In genomic region chr1:66364578-66365391, GRCh38 we compare ENCODE assay signal across 10 cellular contexts.
A peak's percentile ranks its signal among the peaks of the same experiment; 100 is the strongest.
DNase-seq lines count a peak whose midpoint lies in the region; ATAC-seq, FAIRE-seq and TF ChIP-seq lines count a peak whose summit lies in the region.
"Had no signal": no experiment of that assay in that cellular context is flagged by ENCODE, and none has a peak within 500 bp of the region (broad histone marks: within the 10 kb centered on the region; RNA-seq: fewer than 3 reads in every experiment).

No MANE protein-coding gene starts in this region.

- 55 to 88% (median 79%) methylated on average over 2 of the region's 2 CpGs for WGBS in small intestine, 3 donors

- H3K4me3 Mint-ChIP-seq in activated naive CD8-positive, alpha-beta T cell = peak overlapping the region; percentile 24
- H3K4me3 Mint-ChIP-seq: T-helper 1 cell treated with Interleukin-12 subunit alpha and Interleukin-12 subunit beta and Interleukin-4 antibody, amounts not matched to agents 30 μg/mL and 1 μg/mL, for 36 hours had no signal

- H3K9me3 Mint-ChIP-seq in activated naive CD8-positive, alpha-beta T cell (ENCODE audit: low read depth) = no peaks in the 10 kb centered on the region
- H3K9me3 Mint-ChIP-seq: T-helper 1 cell treated with Interleukin-12 subunit alpha and Interleukin-12 subunit beta and Interleukin-4 antibody, amounts not matched to agents 30 μg/mL and 1 μg/mL, for 36 hours had no signal

- H3K27me3 ChIP-seq in BJ (ENCODE audit: control insufficient read depth, insufficient read depth, low read length) = no peaks in the 10 kb centered on the region
- H3K27me3 ChIP-seq in effector memory CD4-positive, alpha-beta T cell (replicated peaks; ENCODE audit: control insufficient read depth, insufficient read depth, low read length, poor library complexity, severe bottlenecking) = no peaks in the 10 kb centered on the region
- no peaks in the 10 kb centered on the region for H3K27me3 ChIP-seq in small intestine (ENCODE audit: control insufficient read depth in 2 of 2, insufficient read depth in 2 of 2, low read length in 2 of 2)

- H3K4me3 ChIP-seq in BJ (ENCODE audit: low read depth, low read length) = no peak overlapping the region
- H3K4me3 ChIP-seq in effector memory CD4-positive, alpha-beta T cell (ENCODE audit: insufficient read depth, low read depth, low read length, poor library complexity, severe bottlenecking) = no peak overlapping the region
- no peak overlapping the region for H3K4me3 ChIP-seq in small intestine (ENCODE audit: low read depth in 1 of 2, low read length in 2 of 2)
- H3K4me3 ChIP-seq: lung had no signal

- CTCF ChIA-PET in BJ (lab: Yijun Ruan, JAX) = interaction anchor here (0.6 to 4.1 kb wide), 4 partner anchors 32 to 122 kb away, joined by 3 to 21 read pairs (median 3); no protein-coding TSS in a partner anchor

- DNase-seq in BJ (ENCODE audit: low read depth) = peak; percentile 64
- no peak for DNase-seq in NCI-H2081 (lab: John Stamatoyannopoulos, UW)
- no peak for DNase-seq in effector memory CD4-positive, alpha-beta T cell
- no peak for DNase-seq in NCI-H146 treated with DMSO at 0.1 percent for 48 hours (lab: John Stamatoyannopoulos, UW; ENCODE audit: unreplicated experiment)
- no peak for DNase-seq in small intestine

- FAIRE-seq in small intestine (lab: Jason Lieb, UNC) = no peak

- peaks cover 77% of the 10 kb centered on the region for H3K4me1 Mint-ChIP-seq in activated naive CD8-positive, alpha-beta T cell (ENCODE audit: low read depth)

- H3K27ac ChIP-seq in effector memory CD4-positive, alpha-beta T cell (ENCODE audit: insufficient read depth, low read length, poor library complexity, severe bottlenecking) = no peak overlapping the region
- peak overlapping the region in 1 of 2 donors; percentile 32 for H3K27ac ChIP-seq in small intestine (ENCODE audit: low read depth in 1 of 2, low read length in 1 of 2)

- H3K27ac Mint-ChIP-seq in activated naive CD8-positive, alpha-beta T cell = peak overlapping the region; percentile 75
- H3K27ac Mint-ChIP-seq: T-helper 1 cell treated with Interleukin-12 subunit alpha and Interleukin-12 subunit beta and Interleukin-4 antibody, amounts not matched to agents 30 μg/mL and 1 μg/mL, for 36 hours had no signal

- no peak for TF ChIP-seq CTCF in BJ (IDR thresholded peaks at IDR 0.05; ENCODE audit: insufficient read depth, low read depth, low read length)

- H3K36me3 ChIP-seq in BJ (ENCODE audit: control insufficient read depth, insufficient read depth, low read length) (peaks cover 18% of the 10 kb centered on the region), small intestine (ENCODE audit: control insufficient read depth in 2 of 2, insufficient read depth in 2 of 2, low read length in 2 of 2) (peaks cover 0 to 7% of the 10 kb centered on the region in 2 donors)
- H3K36me3 ChIP-seq in effector memory CD4-positive, alpha-beta T cell (ENCODE audit: control insufficient read depth, insufficient read depth, low read length) = peaks cover 78% of the 10 kb centered on the region

- POLR2A ChIA-PET in BJ (lab: Charles Lee) = interaction anchor here (0.6 to 0.7 kb wide), 3 partner anchors 61 to 200 kb away, joined by 3 to 8 read pairs (median 3); no protein-coding TSS in a partner anchor

- ATAC-seq in GM19043 (IDR thresholded peaks at IDR 0.05; ENCODE audit: low read depth, unreplicated experiment) (peak; percentile 70), HG03039 (IDR thresholded peaks at IDR 0.05; ENCODE audit: unreplicated experiment) (peak; percentile 67)

- H3K27me3 Mint-ChIP-seq in activated naive CD8-positive, alpha-beta T cell = no peaks in the 10 kb centered on the region

- H3K4me1 ChIP-seq in effector memory CD4-positive, alpha-beta T cell (ENCODE audit: control insufficient read depth, insufficient read depth, low read length, poor library complexity, severe bottlenecking) = peaks cover 23% of the 10 kb centered on the region
- H3K4me1 ChIP-seq in small intestine (ENCODE audit: control insufficient read depth in 2 of 2, insufficient read depth in 1 of 2, low read depth in 1 of 2, low read length in 1 of 2) = no peaks in the 10 kb centered on the region

- H3K9me3 ChIP-seq in effector memory CD4-positive, alpha-beta T cell (ENCODE audit: control insufficient read depth, low read length) = no peaks in the 10 kb centered on the region
- H3K9me3 ChIP-seq in small intestine (ENCODE audit: control insufficient read depth, low read depth) = no peaks in the 10 kb centered on the region

- H3K36me3 Mint-ChIP-seq in activated naive CD8-positive, alpha-beta T cell = peaks cover 54% of the 10 kb centered on the region
